8 cellular contexts compared by ENCODE assay signal in genomic region chr17:81601525-81602120, GRCh38. TPM values are rescaled to one million over a fixed set of nuclear protein-coding genes. Genes with fewer than 3 reads are reported as not detected.
DNase-seq lines count a peak whose midpoint lies in the region; ATAC-seq and TF ChIP-seq lines count a peak whose summit lies in the region.

No MANE protein-coding gene starts in this region.

- peaks cover 20% of the 10 kb centered on the region for H3K79me2 ChIP-seq in Karpas-422 (ENCODE audit: low read length)

- DNase-seq in G401 (ENCODE audit: low spot score) (peak; percentile 83), Karpas-422 (peak; percentile 90), Panc1 (ENCODE audit: low read depth, low spot score) (peak; percentile 42), heart right ventricle (peak in 1 of 2 donors; percentile 38), retina (peak; percentile 76), 8988T (no peak)
- DNase-seq in activated naive CD8-positive, alpha-beta T cell treated with anti-CD3 and anti-CD28 coated beads for 36 hours, result peak; percentile 18

- POLR2A ChIA-PET in Panc1 (lab: Charles Lee), result no interaction called here

- WGBS in heart right ventricle, 2 donors, result 38% methylated on average over 9 of the region's 9 CpGs

- TF ChIP-seq CTCF in Panc1 (IDR thresholded peaks at IDR 0.05) (peak; percentile 93), heart right ventricle (IDR thresholded peaks at IDR 0.05) (peak; percentile 62 to 91 (median 84))

- H3K36me3 ChIP-seq in Karpas-422 (ENCODE audit: insufficient read depth, low read length) (peaks cover 49% of the 10 kb centered on the region), Panc1 (ENCODE audit: control insufficient read depth, insufficient read depth, low read length) (peaks cover 40% of the 10 kb centered on the region), heart right ventricle (peaks cover 3 to 100% (median 47%) of the 10 kb centered on the region in 9 donors)

- no peak overlapping the region for H3K27ac Mint-ChIP-seq in activated naive CD8-positive, alpha-beta T cell treated with anti-CD3 and anti-CD28 coated beads for 36 hours

- H3K4me3 Mint-ChIP-seq in activated naive CD8-positive, alpha-beta T cell treated with anti-CD3 and anti-CD28 coated beads for 36 hours, result no peak overlapping the region

- in situ Hi-C loops in G401 (cut with HindIII; ENCODE audit: low sequenced_read_pairs) (no loop called here), Panc1 (cut with HindIII; ENCODE audit: low pct_unique_long_range_greater_than_20kb, low sequenced_read_pairs) (no loop called here)

- H3K4me2 ChIP-seq in Karpas-422 (ENCODE audit: low read depth, low read length, poor library complexity, severe bottlenecking), result no peak overlapping the region

- H3K9me3 ChIP-seq in Karpas-422 (ENCODE audit: low read length) (no peaks in the 10 kb centered on the region), Panc1 (ENCODE audit: control insufficient read depth, insufficient read depth, low read depth, low read length) (no peaks in the 10 kb centered on the region), heart right ventricle (no peaks in the 10 kb centered on the region)

- H3K36me3 Mint-ChIP-seq in activated naive CD8-positive, alpha-beta T cell treated with anti-CD3 and anti-CD28 coated beads for 36 hours, result peaks cover 20% of the 10 kb centered on the region

- peaks cover 5% of the 10 kb centered on the region for H3K4me1 Mint-ChIP-seq in activated naive CD8-positive, alpha-beta T cell treated with anti-CD3 and anti-CD28 coated beads for 36 hours

- H3K9me3 Mint-ChIP-seq in activated naive CD8-positive, alpha-beta T cell treated with anti-CD3 and anti-CD28 coated beads for 36 hours, result no peaks in the 10 kb centered on the region

- H3K27ac ChIP-seq in Karpas-422 (ENCODE audit: low read length), result 0 out of 2 replicates have a peak overlapping the region, but pooled peaks have one; percentile 13
- peak overlapping the region; percentile 82 for H3K27ac ChIP-seq in Panc1 (ENCODE audit: low read length)
- H3K27ac ChIP-seq in heart right ventricle, result no peak overlapping the region

- no peak overlapping the region for H3K9ac ChIP-seq in Karpas-422 (ENCODE audit: low read length)

- CTCF ChIA-PET in Panc1 (lab: Charles Lee), result no interaction called here

- no TSS peak for BruUV-seq in Panc1 (replicated peaks; lab: Mats Ljungman, UMichigan)

- H3K4me3 ChIP-seq in Karpas-422 (ENCODE audit: low read length), result no peak overlapping the region
- H3K4me3 ChIP-seq in Panc1 (ENCODE audit: low read depth in 2 of 2, low read length in 2 of 2), result no peak overlapping the region
- H3K4me3 ChIP-seq in heart right ventricle, result no peak overlapping the region

- H3K27me3 Mint-ChIP-seq in activated naive CD8-positive, alpha-beta T cell treated with anti-CD3 and anti-CD28 coated beads for 36 hours, result no peaks in the 10 kb centered on the region

- H3K4me1 ChIP-seq in Karpas-422 (ENCODE audit: low read length) (peaks cover 19% of the 10 kb centered on the region), Panc1 (ENCODE audit: control insufficient read depth, insufficient read depth, low read length) (peaks cover 24% of the 10 kb centered on the region), heart right ventricle (peaks cover 0 to 20% (median 16%) of the 10 kb centered on the region in 9 donors)

- H2AFZ ChIP-seq in Karpas-422 (ENCODE audit: low read length), result no peak overlapping the region

- ATAC-seq in Panc1, result peak; percentile 96
- ATAC-seq in heart right ventricle, result peak; percentile 72 to 86 (median 78)
- ATAC-seq in HG03045 (IDR thresholded peaks at IDR 0.05; ENCODE audit: unreplicated experiment), result no peak

- no peaks in the 10 kb centered on the region for H4K20me1 ChIP-seq in Karpas-422 (ENCODE audit: insufficient read depth, low read depth, low read length)

- H3K27me3 ChIP-seq in Karpas-422 (ENCODE audit: low read length), result no peaks in the 10 kb centered on the region
- H3K27me3 ChIP-seq in Panc1 (ENCODE audit: control insufficient read depth, insufficient read depth, low read length), result no peaks in the 10 kb centered on the region
- H3K27me3 ChIP-seq in heart right ventricle, result no peaks in the 10 kb centered on the region

- intact Hi-C loops in Panc1 (cut with micrococcal nuclease; ENCODE audit: unreplicated experiment) (loop anchor here (5.0 kb wide), 1 partner anchor 44 kb away; no protein-coding TSS in a partner anchor), heart right ventricle (cut with DNase I) (loop anchor here (1.0 to 10.0 kb wide), 8 partner anchors 34 to 349 kb away; no protein-coding TSS in a partner anchor)

- no peaks in the 10 kb centered on the region for H3K9me2 ChIP-seq in Karpas-422 (replicated peaks; ENCODE audit: insufficient read depth, low read length)

RNA-seq across cellular contexts. Expression of gene NPLOC4, which starts 35.3 kb away (rescaled TPM):
- total RNA-seq in G401 (2014; rRNA removed; shearing (Covaris generic)), result 110 and 120 TPM in 2 replicates
- total RNA-seq in Karpas-422 (2014; rRNA removed; shearing (Covaris generic); ENCODE audit: low replicate concordance), result 32.4 and 50.3 TPM in 2 replicates
- 246 TPM for total RNA-seq in Panc1 (2021; ENCODE audit: unreplicated experiment)
- 164 TPM for polyA plus RNA-seq in Panc1 (2012; ENCODE audit: insufficient read length)
- 100 to 1,000 TPM; 103 TPM for total RNA-seq in activated naive CD8-positive, alpha-beta T cell treated with anti-CD3 and anti-CD28 coated beads for 36 hours
- total RNA-seq in heart right ventricle, result 100 to 1,000 TPM in 5 of 10 donors, 10 to 100 TPM in 5; 85.8 to 115 (median 98.8) TPM
- 10 to 100 TPM; 30.7 to 40.3 TPM for polyA plus RNA-seq in heart right ventricle

RNA-seq across cellular contexts. Expression of gene TSPAN10, which starts 35.4 kb away (rescaled TPM):
- total RNA-seq in G401 (2014; rRNA removed; shearing (Covaris generic)), result 66.8 and 98.7 TPM in 2 replicates
- 1.5 and 1.7 TPM in 2 replicates for total RNA-seq in Karpas-422 (2014; rRNA removed; shearing (Covaris generic); ENCODE audit: low replicate concordance)
- total RNA-seq in Panc1 (2021; ENCODE audit: unreplicated experiment) (4.8 TPM), heart right ventricle (under 1 TPM; 0.12 to 0.57 (median 0.27) TPM)
- polyA plus RNA-seq in Panc1 (2012; ENCODE audit: insufficient read length), result 5.3 TPM
- total RNA-seq in activated naive CD8-positive, alpha-beta T cell treated with anti-CD3 and anti-CD28 coated beads for 36 hours, result under 1 TPM; 0.19 to 0.26 TPM
- polyA plus RNA-seq in heart right ventricle, result under 1 TPM; 0.22 to 0.26 TPM

RNA-seq across cellular contexts. Expression of gene FAAP100, which starts 49.5 kb away (rescaled TPM):
- total RNA-seq in G401 (2014; rRNA removed; shearing (Covaris generic)), result 37.1 and 44.6 TPM in 2 replicates
- total RNA-seq in Karpas-422 (2014; rRNA removed; shearing (Covaris generic); ENCODE audit: low replicate concordance), result 14.8 and 30.9 TPM in 2 replicates
- total RNA-seq in Panc1 (2021; ENCODE audit: unreplicated experiment) (265 TPM), heart right ventricle (10 to 100 TPM in 8 of 10 donors, 1 to 10 TPM in 2; 8.7 to 17.2 (median 10.7) TPM)
- 232 TPM for polyA plus RNA-seq in Panc1 (2012; ENCODE audit: insufficient read length)
- total RNA-seq in activated naive CD8-positive, alpha-beta T cell treated with anti-CD3 and anti-CD28 coated beads for 36 hours, result 10 to 100 TPM; 48.1 to 51.1 TPM
- 10 to 100 TPM; 16.5 to 30.6 TPM for polyA plus RNA-seq in heart right ventricle

RNA-seq across cellular contexts. Expression of gene PDE6G, which starts 54.7 kb away (rescaled TPM):
- 0.80 TPM in 1 of 2 replicates, not detected in the other for total RNA-seq in G401 (2014; rRNA removed; shearing (Covaris generic))
- 1.6 and 2.7 TPM in 2 replicates for total RNA-seq in Karpas-422 (2014; rRNA removed; shearing (Covaris generic); ENCODE audit: low replicate concordance)
- total RNA-seq in Panc1 (2021; ENCODE audit: unreplicated experiment) (0.85 TPM), heart right ventricle (1 to 10 TPM in 1 of 10 donors, under 1 TPM in 1, not detected in 8; 0.38 to 1.3 TPM)
- 0.74 TPM for polyA plus RNA-seq in Panc1 (2012; ENCODE audit: insufficient read length)
- 1 to 10 TPM; 8.6 to 9.1 TPM for total RNA-seq in activated naive CD8-positive, alpha-beta T cell treated with anti-CD3 and anti-CD28 coated beads for 36 hours
- polyA plus RNA-seq in heart right ventricle, result 1 to 10 TPM in 1 of 2 donors, not detected in 1; 1.3 TPM

Comparison
In these comparisons a context has a peak if more than half of its experiments do, and no peak if none do; other contexts are left out.
1. H3K27ac ChIP-seq: peak in Karpas-422 (single experiment) and Panc1 (single experiment); none in heart right ventricle (0 of 10).
2. RNA of gene TSPAN10, which starts 35.4 kb away (total RNA-seq): 66.8 to 98.7 TPM in G401; 4.8 TPM in Panc1 (single experiment), 1.5 to 1.7 TPM in Karpas-422, 0.12 to 0.57 TPM in heart right ventricle and 0.19 to 0.26 TPM in activated naive CD8-positive, alpha-beta T cell treated with anti-CD3 and anti-CD28 coated beads for 36 hours; every median in the first group is over 10 times any median in the second.